ENCODE assay signal across 24 cellular contexts in the genomic region with DNA sequence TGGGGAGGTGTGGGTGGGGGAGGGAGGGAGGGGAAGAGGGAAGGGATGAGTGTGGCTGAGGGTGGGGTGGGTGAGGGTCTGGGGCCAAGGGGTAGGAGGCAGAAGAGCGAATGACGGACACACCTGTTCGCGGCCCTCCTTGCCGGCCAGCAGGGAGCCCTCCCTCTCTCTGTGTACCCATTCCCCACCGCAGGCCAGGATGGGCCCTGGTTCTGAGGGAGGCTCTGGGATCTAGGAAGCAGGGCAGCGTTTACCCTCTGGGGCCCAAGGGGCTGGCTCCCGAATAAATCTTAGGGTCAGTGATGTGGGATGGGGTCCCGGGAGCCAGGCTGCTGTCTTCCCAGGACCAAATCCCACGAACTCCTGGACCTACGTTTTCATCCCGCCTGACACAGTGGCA. TPM values are rescaled to one million over a fixed set of nuclear protein-coding genes. Genes with fewer than 3 reads are reported as not detected.
DNase-seq lines count a peak whose midpoint lies in the region; TF ChIP-seq lines count a peak whose summit lies in the region.
"Had no signal": no experiment of that assay in that cellular context is flagged by ENCODE, and none has a peak within 500 bp of the region (broad histone marks: within the 10 kb centered on the region; RNA-seq: fewer than 3 reads in every experiment).

No MANE protein-coding gene starts in this region.

- no peaks in the 10 kb centered on the region for H3K9me3 Mint-ChIP-seq in H9
- no peaks in the 10 kb centered on the region for H3K9me3 Mint-ChIP-seq in T-helper 2 cell treated with Interferon-gamma antibody and Interleukin-4, amounts not matched to agents 5 μg/mL and 100 μg/mL, for 36 hours
- H3K9me3 Mint-ChIP-seq: CD4-positive, alpha-beta memory T cell; T-cell had no signal

- no peak overlapping the region for H2BK5ac ChIP-seq in H9 (ENCODE audit: insufficient read length, low read length)
- no peak overlapping the region for H2BK5ac ChIP-seq in mesendoderm (ENCODE audit: low read length)

- in situ Hi-C loops in GM13977 (cut with MboI; ENCODE audit: low pct_unique_long_range_greater_than_20kb, low sequenced_read_pairs, unreplicated experiment): no loop called here

- H3K9ac ChIP-seq in H9 (ENCODE audit: extremely low read depth, insufficient read length, low read length) (no peak overlapping the region), HUES6 (ENCODE audit: low read length) (no peak overlapping the region), mesendoderm (ENCODE audit: low read length) (no peak overlapping the region)
- H3K9ac ChIP-seq: GM23248 had no signal

- H3K4me1 ChIP-seq in H9 (ENCODE audit: insufficient read depth, low read length) (peaks cover 7% of the 10 kb centered on the region; the same call in 1 of the 2 replicates), HUES6 (ENCODE audit: control insufficient read depth, insufficient read depth, low read length) (peaks cover 31% of the 10 kb centered on the region), hepatocyte (ENCODE audit: insufficient read depth) (no peaks in the 10 kb centered on the region), mesendoderm (ENCODE audit: control insufficient read depth, low read depth, low read length) (no peaks in the 10 kb centered on the region)

- H4K5ac ChIP-seq in H9 (ENCODE audit: insufficient read length, low read depth, low read length) (no peak overlapping the region), mesendoderm (ENCODE audit: low read length) (no peak overlapping the region)

- H3K4ac ChIP-seq in H9 (ENCODE audit: low read depth, low read length) (no peak overlapping the region), mesendoderm (ENCODE audit: low read depth, low read length) (no peak overlapping the region)

- no peak overlapping the region for H3K14ac ChIP-seq in H9 (ENCODE audit: insufficient read depth, low read length)

- H2BK12ac ChIP-seq in H9 (ENCODE audit: insufficient read length, low read depth, low read length): no peak overlapping the region

- H3K4me3 ChIP-seq in HUES6 (ENCODE audit: low read depth, low read length): peak overlapping the region; percentile 53
- no peak overlapping the region for H3K4me3 ChIP-seq in hepatocyte
- no peak overlapping the region for H3K4me3 ChIP-seq in mesendoderm (ENCODE audit: low read length)
- H3K4me3 ChIP-seq: GM23248, K562, PC-9 had no signal

- H4K91ac ChIP-seq in H9 (ENCODE audit: insufficient read length, low read depth, low read length): no peak overlapping the region

- H3K18ac ChIP-seq in H9 (ENCODE audit: insufficient read length, low read depth, low read length): no peak overlapping the region
- no peak overlapping the region for H3K18ac ChIP-seq in mesendoderm (ENCODE audit: low read length)

- H3K23me2 ChIP-seq in H9 (ENCODE audit: insufficient read length, low read depth, low read length, poor library complexity, severe bottlenecking): no peaks in the 10 kb centered on the region

- no peak overlapping the region for H2AFZ ChIP-seq in H9 (ENCODE audit: low read length)
- H2AFZ ChIP-seq in hepatocyte: no peak overlapping the region
- H2AFZ ChIP-seq: GM23248, PC-9 had no signal

- H3K23ac ChIP-seq in H9 (ENCODE audit: insufficient read length, low read depth, low read length) (no peak overlapping the region), mesendoderm (ENCODE audit: low read length) (no peak overlapping the region)

- H4K20me1 ChIP-seq in H9 (ENCODE audit: control insufficient read depth, insufficient read depth, insufficient read length) (no peaks in the 10 kb centered on the region), hepatocyte (ENCODE audit: insufficient read depth, poor library complexity, severe bottlenecking) (no peaks in the 10 kb centered on the region)

- peaks cover 56% of the 10 kb centered on the region for H3K27me3 Mint-ChIP-seq in H9 (ENCODE audit: low read depth)
- peaks cover 42% of the 10 kb centered on the region for H3K27me3 Mint-ChIP-seq in T-helper 2 cell treated with Interferon-gamma antibody and Interleukin-4, amounts not matched to agents 5 μg/mL and 100 μg/mL, for 36 hours (ENCODE audit: low read depth)

- H3K36me3 ChIP-seq in HUES6 (ENCODE audit: control insufficient read depth, insufficient read depth, low read length) (no peaks in the 10 kb centered on the region), hepatocyte (replicated peaks; ENCODE audit: insufficient read depth, low read depth) (no peaks in the 10 kb centered on the region), mesendoderm (ENCODE audit: control insufficient read depth, insufficient read depth, low read length) (no peaks in the 10 kb centered on the region)

- no peak overlapping the region; a peak in 1 of 7 replicates for H3K27ac Mint-ChIP-seq in H9
- H3K27ac Mint-ChIP-seq in T-helper 2 cell treated with Interferon-gamma antibody and Interleukin-4, amounts not matched to agents 5 μg/mL and 100 μg/mL, for 36 hours: no peak overlapping the region
- H3K27ac Mint-ChIP-seq: CD4-positive, alpha-beta memory T cell; T-cell had no signal

- TF ChIP-seq CTCF in H9 (conservative IDR thresholded peaks at IDR 0.05) (no peak), hepatocyte (IDR thresholded peaks at IDR 0.05; ENCODE audit: poor library complexity) (no peak), GM13977 (IDR thresholded peaks at IDR 0.05; ENCODE audit: extremely low read depth, insufficient read depth, missing control alignments) (no peak)

- H2BK15ac ChIP-seq in H9 (ENCODE audit: low read depth, low read length) (no peak overlapping the region), mesendoderm (replicated peaks; ENCODE audit: low read depth) (no peak overlapping the region)

- H3K27me3 ChIP-seq in H9 (ENCODE audit: insufficient read depth, low read length): no peaks in the 10 kb centered on the region; the same call in 1 of the 2 replicates
- H3K27me3 ChIP-seq in HUES6 (ENCODE audit: control insufficient read depth, insufficient read depth, low read length): peaks cover 36% of the 10 kb centered on the region
- H3K27me3 ChIP-seq in hepatocyte: peaks cover 36% of the 10 kb centered on the region
- H3K27me3 ChIP-seq in mesendoderm (ENCODE audit: insufficient read depth, low read length, poor library complexity): no peaks in the 10 kb centered on the region

- no peaks in the 10 kb centered on the region for H3K9me2 ChIP-seq in hepatocyte (replicated peaks; ENCODE audit: insufficient read depth)

- H2BK20ac ChIP-seq in H9 (ENCODE audit: low read depth, low read length, poor library complexity, severe bottlenecking): no peak overlapping the region

- no peaks in the 10 kb centered on the region for H3K36me3 Mint-ChIP-seq in H9 (ENCODE audit: insufficient read depth in 1 of 3, low read depth in 3 of 3)
- no peaks in the 10 kb centered on the region for H3K36me3 Mint-ChIP-seq in T-helper 2 cell treated with Interferon-gamma antibody and Interleukin-4, amounts not matched to agents 5 μg/mL and 100 μg/mL, for 36 hours (ENCODE audit: low read depth)
- H3K36me3 Mint-ChIP-seq: CD4-positive, alpha-beta memory T cell; T-cell had no signal

- H3K27ac ChIP-seq in H9 (ENCODE audit: insufficient read length, low read depth, low read length) (no peak overlapping the region), HUES6 (ENCODE audit: low read depth, low read length) (no peak overlapping the region), hepatocyte (no peak overlapping the region), mesendoderm (ENCODE audit: low read depth, low read length) (no peak overlapping the region)
- H3K27ac ChIP-seq: GM23248, HL-60, PC-9 had no signal

- H4K8ac ChIP-seq in H9 (replicated peaks; ENCODE audit: insufficient read length, low read depth, low read length) (no peak overlapping the region), mesendoderm (ENCODE audit: low read depth, low read length) (no peak overlapping the region)

- intact Hi-C loops in posterior vena cava (cut with DNase I): no loop called here

- no peak overlapping the region for H3T11ph ChIP-seq in H9 (ENCODE audit: low read length)

- H2BK120ac ChIP-seq in H9 (ENCODE audit: low read depth, low read length, poor library complexity, severe bottlenecking) (no peak overlapping the region), mesendoderm (ENCODE audit: low read depth, low read length) (no peak overlapping the region)

- no peak overlapping the region for H2AK5ac ChIP-seq in H9 (ENCODE audit: insufficient read length, low read length)
- H2AK5ac ChIP-seq in mesendoderm (ENCODE audit: low read length): no peak overlapping the region

- peak overlapping the region; percentile 66 to 82; a peak in 3 of 5 replicates for H3K4me3 Mint-ChIP-seq in H9
- H3K4me3 Mint-ChIP-seq in T-helper 2 cell treated with Interferon-gamma antibody and Interleukin-4, amounts not matched to agents 5 μg/mL and 100 μg/mL, for 36 hours: no peak overlapping the region
- H3K4me3 Mint-ChIP-seq: CD4-positive, alpha-beta memory T cell; T-cell had no signal

- no peaks in the 10 kb centered on the region for H3K9me3 ChIP-seq in H9 (ENCODE audit: control insufficient read depth, low read depth, low read length)
- no peaks in the 10 kb centered on the region for H3K9me3 ChIP-seq in HUES6 (ENCODE audit: control insufficient read depth, insufficient read depth, low read depth, low read length)
- H3K9me3 ChIP-seq in hepatocyte (ENCODE audit: low read depth): no peaks in the 10 kb centered on the region

- H3K4me1 Mint-ChIP-seq in H9: peaks cover 27 to 35% of the 10 kb centered on the region in 2 experiments
- no peaks in the 10 kb centered on the region for H3K4me1 Mint-ChIP-seq in T-helper 2 cell treated with Interferon-gamma antibody and Interleukin-4, amounts not matched to agents 5 μg/mL and 100 μg/mL, for 36 hours (ENCODE audit: low read depth)
- H3K4me1 Mint-ChIP-seq: CD4-positive, alpha-beta memory T cell; T-cell had no signal

- DNase-seq in H9 (no peak), hepatocyte (ENCODE audit: low spot score) (no peak), posterior vena cava (ENCODE audit: low spot score) (peak; percentile 56), GM13977 (ENCODE audit: low spot score) (no peak), mesendoderm (no peak)
- no peak for DNase-seq in T-helper 2 cell treated with Interferon-gamma antibody and Interleukin-4, amounts not matched to agents 5 μg/mL and 100 μg/mL, for 36 hours (ENCODE audit: low spot score)
- DNase-seq: C1 segment of cervical spinal cord; CD4-positive, alpha-beta memory T cell; DMS 273 treated with DMSO at 0.1 percent for 48 hours; GM23248; HCEC 1CT; MV-4-11; NCI-H1930; NCI-H2107; NCI-H446 treated with DMSO at 0.1 percent for 48 hours; NK-92 treated with Interleukin-12 subunit alpha and Interleukin-12 subunit beta, amount 100 ng/mL, for 24 hours; PC-9; T-cell had no signal

- H3K56ac ChIP-seq in H9 (ENCODE audit: insufficient read length, low read depth, low read length) (no peak overlapping the region), mesendoderm (ENCODE audit: low read length) (no peak overlapping the region)

- H3K79me2 ChIP-seq in H9 (ENCODE audit: insufficient read depth, low read length) (no peaks in the 10 kb centered on the region), hepatocyte (no peaks in the 10 kb centered on the region), mesendoderm (ENCODE audit: control insufficient read depth, insufficient read depth, low read length) (no peaks in the 10 kb centered on the region)

- H3K79me1 ChIP-seq in H9 (ENCODE audit: insufficient read depth, low read depth, low read length, poor library complexity, severe bottlenecking) (no peaks in the 10 kb centered on the region), mesendoderm (ENCODE audit: low read length) (no peaks in the 10 kb centered on the region)

- H3K4me2 ChIP-seq in H9 (ENCODE audit: insufficient read depth, insufficient read length, low read length) (peak overlapping the region; percentile 33), hepatocyte (peak overlapping the region; percentile 65), mesendoderm (ENCODE audit: low read length) (no peak overlapping the region)
- H3K4me2 ChIP-seq: PC-9 had no signal

- WGBS in H9 (ENCODE audit: extremely low coverage, insufficient read length, low lambda C conversion rate): no CpG with 5 or more reads among the region's 12 CpGs
- WGBS in hepatocyte (ENCODE audit: low lambda C conversion rate, missing lambda C conversion rate): 61% methylated on average over 7 of the region's 12 CpGs
- no CpG with 5 or more reads among the region's 12 CpGs for WGBS in mesendoderm (ENCODE audit: extremely low coverage, insufficient coverage, low lambda C conversion rate)

RNA-seq across cellular contexts. Expression of a gene that starts 46.0 kb away (rescaled TPM):
- 0.11 TPM in 1 of 2 replicates, not detected in the other for total RNA-seq in H9 (2021)
- 0.13 TPM in 1 of 2 replicates, not detected in the other for total RNA-seq in hepatocyte
- polyA plus RNA-seq in hepatocyte: not detected in 2 replicates
- total RNA-seq in posterior vena cava: under 1 TPM; 0.60 to 0.95 TPM
- polyA plus RNA-seq in mesendoderm (2013, experiment 1 of 2): 0.04 TPM
- 0.06 TPM for polyA plus RNA-seq in mesendoderm (2013, experiment 2 of 2)
- total RNA-seq: GM23248, LHCN-M2, PC-9, RPMI7951, SK-MEL-5 had no signal
- polyA plus RNA-seq: CD4-positive, alpha-beta memory T cell; GM23248 had no signal
